Comparison of ENCODE assay signal across 1 cellular context in the genomic region with DNA sequence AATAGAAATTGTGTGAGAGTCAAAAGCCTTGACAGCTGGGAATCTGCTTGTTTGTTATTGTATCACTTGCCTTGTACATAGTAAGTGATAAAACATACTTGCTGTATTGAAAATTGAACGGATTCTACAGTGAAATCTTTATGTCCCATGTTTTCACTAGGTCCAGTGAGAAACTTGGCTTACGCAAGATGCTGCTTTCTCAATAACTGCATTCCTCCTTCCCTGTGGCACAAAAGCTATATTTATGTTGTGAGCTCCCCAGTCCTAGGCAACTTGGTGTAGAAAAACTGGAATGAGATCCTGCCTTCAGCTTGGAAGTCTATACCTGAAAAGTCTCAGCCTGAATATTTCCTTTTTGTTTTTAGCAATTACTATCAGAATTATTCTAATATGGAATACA.
TF ChIP-seq lines count a peak whose summit lies in the region.

No MANE protein-coding gene starts in this region.

TF ChIP-seq in GM23338, 12 proteins besides CTCF, POLR2A, EP300 and RAD21 (continued from another document):
- TF ChIP-seq, protein P1, sequence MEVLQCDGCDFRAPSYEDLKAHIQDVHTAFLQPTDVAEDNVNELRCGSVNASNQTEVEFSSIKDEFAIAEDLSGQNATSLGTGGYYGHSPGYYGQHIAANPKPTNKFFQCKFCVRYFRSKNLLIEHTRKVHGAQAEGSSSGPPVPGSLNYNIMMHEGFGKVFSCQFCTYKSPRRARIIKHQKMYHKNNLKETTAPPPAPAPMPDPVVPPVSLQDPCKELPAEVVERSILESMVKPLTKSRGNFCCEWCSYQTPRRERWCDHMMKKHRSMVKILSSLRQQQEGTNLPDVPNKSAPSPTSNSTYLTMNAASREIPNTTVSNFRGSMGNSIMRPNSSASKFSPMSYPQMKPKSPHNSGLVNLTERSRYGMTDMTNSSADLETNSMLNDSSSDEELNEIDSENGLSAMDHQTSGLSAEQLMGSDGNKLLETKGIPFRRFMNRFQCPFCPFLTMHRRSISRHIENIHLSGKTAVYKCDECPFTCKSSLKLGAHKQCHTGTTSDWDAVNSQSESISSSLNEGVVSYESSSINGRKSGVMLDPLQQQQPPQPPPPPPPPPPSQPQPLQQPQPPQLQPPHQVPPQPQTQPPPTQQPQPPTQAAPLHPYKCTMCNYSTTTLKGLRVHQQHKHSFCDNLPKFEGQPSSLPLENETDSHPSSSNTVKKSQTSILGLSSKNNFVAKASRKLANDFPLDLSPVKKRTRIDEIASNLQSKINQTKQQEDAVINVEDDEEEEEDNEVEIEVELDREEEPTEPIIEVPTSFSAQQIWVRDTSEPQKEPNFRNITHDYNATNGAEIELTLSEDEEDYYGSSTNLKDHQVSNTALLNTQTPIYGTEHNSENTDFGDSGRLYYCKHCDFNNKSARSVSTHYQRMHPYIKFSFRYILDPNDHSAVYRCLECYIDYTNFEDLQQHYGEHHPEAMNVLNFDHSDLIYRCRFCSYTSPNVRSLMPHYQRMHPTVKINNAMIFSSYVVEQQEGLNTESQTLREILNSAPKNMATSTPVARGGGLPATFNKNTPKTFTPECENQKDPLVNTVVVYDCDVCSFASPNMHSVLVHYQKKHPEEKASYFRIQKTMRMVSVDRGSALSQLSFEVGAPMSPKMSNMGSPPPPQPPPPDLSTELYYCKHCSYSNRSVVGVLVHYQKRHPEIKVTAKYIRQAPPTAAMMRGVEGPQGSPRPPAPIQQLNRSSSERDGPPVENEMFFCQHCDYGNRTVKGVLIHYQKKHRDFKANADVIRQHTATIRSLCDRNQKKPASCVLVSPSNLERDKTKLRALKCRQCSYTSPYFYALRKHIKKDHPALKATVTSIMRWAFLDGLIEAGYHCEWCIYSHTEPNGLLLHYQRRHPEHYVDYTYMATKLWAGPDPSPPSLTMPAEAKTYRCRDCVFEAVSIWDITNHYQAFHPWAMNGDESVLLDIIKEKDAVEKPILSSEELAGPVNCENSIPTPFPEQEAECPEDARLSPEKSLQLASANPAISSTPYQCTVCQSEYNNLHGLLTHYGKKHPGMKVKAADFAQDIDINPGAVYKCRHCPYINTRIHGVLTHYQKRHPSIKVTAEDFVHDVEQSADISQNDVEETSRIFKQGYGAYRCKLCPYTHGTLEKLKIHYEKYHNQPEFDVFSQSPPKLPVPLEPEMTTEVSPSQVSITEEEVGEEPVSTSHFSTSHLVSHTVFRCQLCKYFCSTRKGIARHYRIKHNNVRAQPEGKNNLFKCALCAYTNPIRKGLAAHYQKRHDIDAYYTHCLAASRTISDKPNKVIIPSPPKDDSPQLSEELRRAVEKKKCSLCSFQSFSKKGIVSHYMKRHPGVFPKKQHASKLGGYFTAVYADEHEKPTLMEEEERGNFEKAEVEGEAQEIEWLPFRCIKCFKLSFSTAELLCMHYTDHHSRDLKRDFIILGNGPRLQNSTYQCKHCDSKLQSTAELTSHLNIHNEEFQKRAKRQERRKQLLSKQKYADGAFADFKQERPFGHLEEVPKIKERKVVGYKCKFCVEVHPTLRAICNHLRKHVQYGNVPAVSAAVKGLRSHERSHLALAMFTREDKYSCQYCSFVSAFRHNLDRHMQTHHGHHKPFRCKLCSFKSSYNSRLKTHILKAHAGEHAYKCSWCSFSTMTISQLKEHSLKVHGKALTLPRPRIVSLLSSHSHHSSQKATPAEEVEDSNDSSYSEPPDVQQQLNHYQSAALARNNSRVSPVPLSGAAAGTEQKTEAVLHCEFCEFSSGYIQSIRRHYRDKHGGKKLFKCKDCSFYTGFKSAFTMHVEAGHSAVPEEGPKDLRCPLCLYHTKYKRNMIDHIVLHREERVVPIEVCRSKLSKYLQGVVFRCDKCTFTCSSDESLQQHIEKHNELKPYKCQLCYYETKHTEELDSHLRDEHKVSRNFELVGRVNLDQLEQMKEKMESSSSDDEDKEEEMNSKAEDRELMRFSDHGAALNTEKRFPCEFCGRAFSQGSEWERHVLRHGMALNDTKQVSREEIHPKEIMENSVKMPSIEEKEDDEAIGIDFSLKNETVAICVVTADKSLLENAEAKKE (CRISPR knock-in tag; IDR thresholded peaks at IDR 0.05) = no peak
- TF ChIP-seq POLR2AphosphoS5 (IDR thresholded peaks at IDR 0.05; ENCODE audit: low read depth) (no peak), EZH2 (IDR thresholded peaks at IDR 0.05; ENCODE audit: low read depth, unreplicated experiment) (no peak), ZNF331 (CRISPR knock-in tag; IDR thresholded peaks at IDR 0.05; ENCODE audit: low read depth) (no peak), ZNF114 (CRISPR knock-in tag; IDR thresholded peaks at IDR 0.05) (no peak)
- TF ChIP-seq, protein P2, sequence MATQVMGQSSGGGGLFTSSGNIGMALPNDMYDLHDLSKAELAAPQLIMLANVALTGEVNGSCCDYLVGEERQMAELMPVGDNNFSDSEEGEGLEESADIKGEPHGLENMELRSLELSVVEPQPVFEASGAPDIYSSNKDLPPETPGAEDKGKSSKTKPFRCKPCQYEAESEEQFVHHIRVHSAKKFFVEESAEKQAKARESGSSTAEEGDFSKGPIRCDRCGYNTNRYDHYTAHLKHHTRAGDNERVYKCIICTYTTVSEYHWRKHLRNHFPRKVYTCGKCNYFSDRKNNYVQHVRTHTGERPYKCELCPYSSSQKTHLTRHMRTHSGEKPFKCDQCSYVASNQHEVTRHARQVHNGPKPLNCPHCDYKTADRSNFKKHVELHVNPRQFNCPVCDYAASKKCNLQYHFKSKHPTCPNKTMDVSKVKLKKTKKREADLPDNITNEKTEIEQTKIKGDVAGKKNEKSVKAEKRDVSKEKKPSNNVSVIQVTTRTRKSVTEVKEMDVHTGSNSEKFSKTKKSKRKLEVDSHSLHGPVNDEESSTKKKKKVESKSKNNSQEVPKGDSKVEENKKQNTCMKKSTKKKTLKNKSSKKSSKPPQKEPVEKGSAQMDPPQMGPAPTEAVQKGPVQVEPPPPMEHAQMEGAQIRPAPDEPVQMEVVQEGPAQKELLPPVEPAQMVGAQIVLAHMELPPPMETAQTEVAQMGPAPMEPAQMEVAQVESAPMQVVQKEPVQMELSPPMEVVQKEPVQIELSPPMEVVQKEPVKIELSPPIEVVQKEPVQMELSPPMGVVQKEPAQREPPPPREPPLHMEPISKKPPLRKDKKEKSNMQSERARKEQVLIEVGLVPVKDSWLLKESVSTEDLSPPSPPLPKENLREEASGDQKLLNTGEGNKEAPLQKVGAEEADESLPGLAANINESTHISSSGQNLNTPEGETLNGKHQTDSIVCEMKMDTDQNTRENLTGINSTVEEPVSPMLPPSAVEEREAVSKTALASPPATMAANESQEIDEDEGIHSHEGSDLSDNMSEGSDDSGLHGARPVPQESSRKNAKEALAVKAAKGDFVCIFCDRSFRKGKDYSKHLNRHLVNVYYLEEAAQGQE (IDR thresholded peaks at IDR 0.05; ENCODE audit: unreplicated experiment) = no peak
